ENCODE assay signal across 26 cellular contexts in genomic region chr2:111708478-111708877, GRCh38.
DNase-seq lines count a peak whose midpoint lies in the region; ATAC-seq and TF ChIP-seq lines count a peak whose summit lies in the region.
"Had no signal": no experiment of that assay in that cellular context is flagged by ENCODE, and none has a peak within 500 bp of the region (broad histone marks: within the 10 kb centered on the region; RNA-seq: fewer than 3 reads in every experiment).

No MANE protein-coding gene starts in this region.

- H4K20me1 ChIP-seq in neural progenitor cell (ENCODE audit: low read depth), result no peaks in the 10 kb centered on the region
- H4K20me1 ChIP-seq: BLaER1 treated with 17β-estradiol and CSF1 and Interleukin-3, amounts not matched to agents 10 nM and 100 nM had no signal

- H3K9me3 ChIP-seq in neural progenitor cell (ENCODE audit: low read depth) (no peaks in the 10 kb centered on the region), thyroid gland (no peaks in the 10 kb centered on the region)
- H3K9me3 ChIP-seq: BLaER1 treated with 17β-estradiol and CSF1 and Interleukin-3, amounts not matched to agents 10 nM and 100 nM; breast epithelium; esophagus muscularis mucosa; left lung; right lobe of liver; tibial artery had no signal

- H3K9ac ChIP-seq in neural progenitor cell, result no peak overlapping the region
- H3K9ac ChIP-seq: BLaER1 treated with 17β-estradiol and CSF1 and Interleukin-3, amounts not matched to agents 10 nM and 100 nM had no signal

- H3K4me1 Mint-ChIP-seq in neural progenitor cell, result peaks cover 35% of the 10 kb centered on the region

- H3K36me3 Mint-ChIP-seq in neural progenitor cell, result no peaks in the 10 kb centered on the region

- peaks cover 40% of the 10 kb centered on the region for H3F3A ChIP-seq in neural progenitor cell (ENCODE audit: low read depth)

- H3K4me3 Mint-ChIP-seq in neural progenitor cell, result no peak overlapping the region
- H3K4me3 Mint-ChIP-seq: GM23338 had no signal

- TF ChIP-seq CTCF in neural progenitor cell (IDR thresholded peaks at IDR 0.05), result no peak
- TF ChIP-seq CTCF in thyroid gland (IDR thresholded peaks at IDR 0.05), result no peak

- peaks cover 60% of the 10 kb centered on the region for H3K4me1 ChIP-seq in neural progenitor cell
- peaks cover 4 to 44% of the 10 kb centered on the region in 2 donors for H3K4me1 ChIP-seq in thyroid gland

- peak overlapping the region; percentile 67 for H3K27ac Mint-ChIP-seq in neural progenitor cell
- H3K27ac Mint-ChIP-seq: activated T-helper 2 cell treated with anti-CD3 and anti-CD28 coated beads, Interferon-gamma antibody, Interleukin-2, Interleukin-4, amounts not matched to agents 10 μg/mL and 5 μg/mL and 100 μg/mL, durations not matched to agents 14 hours and 24 hours and 36 hours; GM23338 had no signal

- H3K27me3 ChIP-seq in H7 (ENCODE audit: control insufficient read depth, insufficient read depth, low read length) (no peaks in the 10 kb centered on the region), neural progenitor cell (no peaks in the 10 kb centered on the region), thyroid gland (no peaks in the 10 kb centered on the region)
- H3K27me3 ChIP-seq: BLaER1 treated with 17β-estradiol and CSF1 and Interleukin-3, amounts not matched to agents 10 nM and 100 nM; breast epithelium; esophagus muscularis mucosa; left lung; right lobe of liver; tibial artery had no signal

- H3K79me2 ChIP-seq in neural progenitor cell (ENCODE audit: low read depth), result no peaks in the 10 kb centered on the region

- H3K4me3 ChIP-seq in H7 (ENCODE audit: insufficient read depth, low read depth, low read length) (no peak overlapping the region), neural progenitor cell (no peak overlapping the region), thyroid gland (replicated peaks in 1 of 3) (no peak overlapping the region)
- H3K4me3 ChIP-seq: BLaER1 treated with 17β-estradiol and CSF1 and Interleukin-3, amounts not matched to agents 10 nM and 100 nM; breast epithelium; coronary artery; esophagus muscularis mucosa; GM23338; left lung; right lobe of liver; tibial artery had no signal

- peak; percentile 21 for DNase-seq in H7
- peak; percentile 12 for DNase-seq in NCI-H226
- peak; percentile 51 for DNase-seq in astrocyte of the hippocampus (ENCODE audit: low read depth, low spot score)
- no peak for DNase-seq in neural progenitor cell (ENCODE audit: low spot score)
- no peak for DNase-seq in posterior vena cava (ENCODE audit: low spot score)
- no peak for DNase-seq in thyroid gland
- DNase-seq in NCI-H345 treated with DMSO at 0.1 percent for 48 hours (lab: John Stamatoyannopoulos, UW; ENCODE audit: unreplicated experiment), result no peak
- DNase-seq: activated CD4-positive, CD25-positive, alpha-beta regulatory T cell treated with anti-CD3 and anti-CD28 coated beads, Interleukin-2, amount 50 U/mL, for 72 hours; DMS79 treated with DMSO at 0.1 percent for 48 hours; foreskin melanocyte; left lung; NCI-H1694 treated with DMSO at 0.1 percent for 48 hours; NCI-H748 treated with DMSO at 0.1 percent for 48 hours; OCI-M1; Right ventricle myocardium superior; stimulated activated CD4-positive, alpha-beta T cell treated with anti-CD3 and anti-CD28 coated beads, Interleukin-15, amount 100 ng/mL, for 24 hours; stimulated activated naive CD8-positive, alpha-beta T cell treated with anti-CD3 and anti-CD28 coated beads, Interleukin-15, Interleukin-2, amounts not matched to agents 100 U/mL and 50 U/mL, for 24 hours; tibial artery had no signal

- peaks cover 4% of the 10 kb centered on the region for H3K9me3 Mint-ChIP-seq in neural progenitor cell

- TF ChIP-seq POLR2A in thyroid gland (IDR thresholded peaks at IDR 0.05), result no peak

- no peak for ATAC-seq in GM21723 (IDR thresholded peaks at IDR 0.05; ENCODE audit: unreplicated experiment)
- ATAC-seq: GM23338; left lung; right lobe of liver; stimulated activated naive CD8-positive, alpha-beta T cell treated with anti-CD3 and anti-CD28 coated beads, Interleukin-15, Interleukin-2, amounts not matched to agents 100 U/mL and 50 U/mL, for 24 hours had no signal

- peak overlapping the region; percentile 46 for H2AFZ ChIP-seq in neural progenitor cell (replicated peaks)
- H2AFZ ChIP-seq: GM23338 had no signal

- H3K27me3 Mint-ChIP-seq in neural progenitor cell (ENCODE audit: insufficient read depth, low read depth), result peaks cover 7% of the 10 kb centered on the region

- H3K27ac ChIP-seq in neural progenitor cell (no peak overlapping the region), thyroid gland (peak overlapping the region in 1 of 3 donors; percentile 2)
- H3K27ac ChIP-seq: breast epithelium, coronary artery, esophagus muscularis mucosa, left lung, right lobe of liver, tibial artery had no signal

- WGBS in thyroid gland, 2 donors, result 78 to 79% methylated on average over 3 of the region's 3 CpGs

- intact Hi-C loops in posterior vena cava (cut with DNase I) (no loop called here), thyroid gland (cut with DNase I) (no loop called here)

- peak overlapping the region; percentile 21 for H3K4me2 ChIP-seq in neural progenitor cell
- H3K4me2 ChIP-seq: GM23338 had no signal

- H3K36me3 ChIP-seq in H7 (replicated peaks; ENCODE audit: control insufficient read depth, insufficient read depth, low read length) (no peaks in the 10 kb centered on the region), neural progenitor cell (no peaks in the 10 kb centered on the region), thyroid gland (no peaks in the 10 kb centered on the region)
- H3K36me3 ChIP-seq: BLaER1 treated with 17β-estradiol and CSF1 and Interleukin-3, amounts not matched to agents 10 nM and 100 nM; breast epithelium; esophagus muscularis mucosa; left lung; right lobe of liver; tibial artery had no signal

Comparison
In these comparisons a context has a peak if more than half of its experiments do, and no peak if none do; other contexts are left out.
1. DNase-seq: peak in H7 (single experiment), NCI-H226 (single experiment) and astrocyte of the hippocampus (single experiment); none in neural progenitor cell (single experiment), posterior vena cava (single experiment), thyroid gland (0 of 2) and NCI-H345 treated with DMSO at 0.1 percent for 48 hours (single experiment).